Comparison of ENCODE assay signal across 8 cellular contexts in the genomic region with DNA sequence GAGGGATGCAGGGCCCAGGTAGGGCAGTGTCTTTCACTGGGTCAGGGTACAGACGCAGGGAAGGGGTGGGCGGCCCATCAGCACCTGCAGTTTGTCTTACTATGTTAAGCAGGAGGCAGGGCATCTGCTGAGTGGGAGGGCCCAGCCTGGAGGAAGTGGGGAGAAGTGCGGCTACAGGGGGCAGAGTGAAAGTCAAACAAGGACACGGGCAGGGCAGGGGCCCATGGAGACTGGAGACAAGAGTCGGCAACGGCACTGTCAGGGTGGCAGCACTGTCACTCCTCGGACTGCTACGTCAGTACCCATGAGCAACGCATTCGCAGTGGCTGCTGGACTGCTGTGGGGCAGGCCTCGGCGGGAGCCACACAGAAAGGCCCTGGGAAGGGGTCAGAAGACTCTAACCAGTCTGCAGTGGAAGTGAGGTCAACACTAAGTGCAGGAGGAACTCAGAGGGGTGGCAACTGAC. TPM values are rescaled to one million over a fixed set of nuclear protein-coding genes. Genes with fewer than 3 reads are reported as not detected.
DNase-seq lines count a peak whose midpoint lies in the region; ATAC-seq lines count a peak whose summit lies in the region.

No MANE protein-coding gene starts in this region.

- H3K9me3 Mint-ChIP-seq in activated naive CD4-positive, alpha-beta T cell treated with anti-CD3 and anti-CD28 coated beads for 36 hours = no peaks in the 10 kb centered on the region
- no peaks in the 10 kb centered on the region for H3K9me3 Mint-ChIP-seq in naive thymus-derived CD8-positive, alpha-beta T cell

- DNase-seq in AML-193 (lab: John Stamatoyannopoulos, UW) = peak; percentile 60 to 65
- peak; percentile 4 for DNase-seq in OCI-M1 (lab: John Stamatoyannopoulos, UW)
- peak; percentile 81 for DNase-seq in activated naive CD4-positive, alpha-beta T cell treated with anti-CD3 and anti-CD28 coated beads for 36 hours
- DNase-seq in naive thymus-derived CD8-positive, alpha-beta T cell = peak; percentile 46 to 85 (median 68)
- no peak for DNase-seq in NCI-H1694 (lab: John Stamatoyannopoulos, UW)
- no peak for DNase-seq in kidney tubule cell (ENCODE audit: low spot score)

- POLR2A ChIA-PET in naive thymus-derived CD8-positive, alpha-beta T cell (lab: Charles Lee) = no interaction called here

- H3K4me1 Mint-ChIP-seq in activated naive CD4-positive, alpha-beta T cell treated with anti-CD3 and anti-CD28 coated beads for 36 hours (ENCODE audit: low read depth) = peaks cover 60% of the 10 kb centered on the region
- peaks cover 51 to 90% (median 82%) of the 10 kb centered on the region in 4 donors for H3K4me1 Mint-ChIP-seq in naive thymus-derived CD8-positive, alpha-beta T cell

- H3K27me3 Mint-ChIP-seq in activated naive CD4-positive, alpha-beta T cell treated with anti-CD3 and anti-CD28 coated beads for 36 hours (ENCODE audit: low read depth) = no peaks in the 10 kb centered on the region
- no peaks in the 10 kb centered on the region for H3K27me3 Mint-ChIP-seq in naive thymus-derived CD8-positive, alpha-beta T cell

- CTCF ChIA-PET in activated naive CD4-positive, alpha-beta T cell treated with anti-CD3 and anti-CD28 coated beads for 36 hours (lab: Charles Lee) = no interaction called here

- H3K27ac Mint-ChIP-seq in activated naive CD4-positive, alpha-beta T cell treated with anti-CD3 and anti-CD28 coated beads for 36 hours = peak overlapping the region; percentile 54
- H3K27ac Mint-ChIP-seq in naive thymus-derived CD8-positive, alpha-beta T cell = peak overlapping the region; percentile 81 to 99 (median 94)

- peaks cover 4% of the 10 kb centered on the region for H3K36me3 Mint-ChIP-seq in activated naive CD4-positive, alpha-beta T cell treated with anti-CD3 and anti-CD28 coated beads for 36 hours (ENCODE audit: low read depth)
- no peaks in the 10 kb centered on the region for H3K36me3 Mint-ChIP-seq in naive thymus-derived CD8-positive, alpha-beta T cell

- ATAC-seq in GM21390 (IDR thresholded peaks at IDR 0.05; ENCODE audit: unreplicated experiment) (peak; percentile 76), esophagus mucosa (no peak)
- ATAC-seq in naive thymus-derived CD8-positive, alpha-beta T cell = peak; percentile 98 to 99

- H3K4me3 Mint-ChIP-seq in activated naive CD4-positive, alpha-beta T cell treated with anti-CD3 and anti-CD28 coated beads for 36 hours = peak overlapping the region; percentile 61
- peak overlapping the region; percentile 76 to 96 (median 86) for H3K4me3 Mint-ChIP-seq in naive thymus-derived CD8-positive, alpha-beta T cell

- intact Hi-C loops in activated naive CD4-positive, alpha-beta T cell treated with anti-CD3 and anti-CD28 coated beads for 36 hours (cut with micrococcal nuclease) = loop anchor here (1.0 kb wide), 2 partner anchors 18 to 38 kb away; no protein-coding TSS in a partner anchor

RNA-seq across cellular contexts. Expression of a gene that starts 19.7 kb away (rescaled TPM):
- total RNA-seq in activated naive CD4-positive, alpha-beta T cell treated with anti-CD3 and anti-CD28 coated beads for 36 hours = 10 to 100 TPM; 32.6 to 35.2 TPM
- total RNA-seq in naive thymus-derived CD8-positive, alpha-beta T cell = 10 to 100 TPM; 26.9 to 32.0 TPM
- 1 to 10 TPM in 2 of 3 donors, under 1 TPM in 1; 0.61 to 2.4 (median 1.1) TPM for polyA plus RNA-seq in naive thymus-derived CD8-positive, alpha-beta T cell
- total RNA-seq in esophagus mucosa = 52.7 TPM

Comparison
In these comparisons a context has a peak if more than half of its experiments do, and no peak if none do; other contexts are left out.
1. DNase-seq: peak in AML-193 (2 of 2), OCI-M1 (single experiment), activated naive CD4-positive, alpha-beta T cell treated with anti-CD3 and anti-CD28 coated beads for 36 hours (single experiment) and naive thymus-derived CD8-positive, alpha-beta T cell (10 of 10); none in NCI-H1694 (single experiment) and kidney tubule cell (single experiment).